ENCODE assay signal across 8 cellular contexts in the genomic region with DNA sequence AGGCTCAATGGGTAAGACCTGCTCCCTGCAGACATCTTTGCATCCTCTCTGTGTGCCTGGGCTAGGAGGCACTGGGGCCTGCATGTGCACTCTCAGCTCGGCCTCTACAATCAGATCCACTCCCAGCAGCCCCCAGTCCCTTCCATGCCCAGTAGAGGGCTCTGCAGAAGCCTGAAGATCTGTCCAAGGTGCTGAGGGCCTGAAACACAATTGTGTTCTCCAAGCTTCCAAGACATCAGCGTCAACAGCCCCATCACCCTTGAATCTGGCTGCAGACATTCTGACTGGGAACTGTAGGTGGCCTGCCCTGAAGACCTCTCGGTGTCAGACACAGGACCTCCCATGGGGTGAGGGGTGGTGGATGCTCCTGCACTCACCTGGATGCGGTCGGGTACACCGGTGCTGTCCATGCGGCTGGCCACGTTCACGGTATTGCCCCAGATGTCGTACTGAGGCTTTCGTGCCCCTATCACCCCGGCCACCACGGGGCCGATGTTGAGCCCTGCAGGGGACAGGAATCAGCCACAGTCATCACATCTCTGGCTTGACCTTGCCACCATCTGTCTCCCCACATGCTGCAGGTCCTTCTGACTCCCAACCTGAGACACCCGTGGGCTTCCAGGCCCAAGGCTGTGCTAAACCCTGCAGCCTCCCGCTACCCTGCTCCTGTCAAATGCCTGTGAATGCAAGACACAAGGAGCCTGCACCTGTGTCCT.
DNase-seq lines count a peak whose midpoint lies in the region; ATAC-seq, FAIRE-seq and TF ChIP-seq lines count a peak whose summit lies in the region.

No MANE protein-coding gene starts in this region.

- CTCF ChIA-PET in WTC11 (lab: Charles Lee), result interaction anchor here (0.6 to 3.1 kb wide), 38 partner anchors 9 to 355 kb away, joined by 3 to 27 read pairs (median 4); a partner anchor contains a TSS

- H3K27ac Mint-ChIP-seq in WTC11 (no peak overlapping the region), osteocyte (ENCODE audit: unreplicated experiment) (no peak overlapping the region)

- ATAC-seq in WTC11, result peak; percentile 92

- H3K9me3 Mint-ChIP-seq in WTC11 (no peaks in the 10 kb centered on the region), osteocyte (ENCODE audit: unreplicated experiment) (no peaks in the 10 kb centered on the region)

- POLR2A ChIA-PET in WTC11 (lab: Charles Lee), result no interaction called here

- DNase-seq in Ammon's horn (ENCODE audit: low spot score), result peak; percentile 38
- DNase-seq in GM12891 (ENCODE audit: insufficient read length, low spot score), result peak; percentile 85
- DNase-seq in Kasumi-1 (lab: John Stamatoyannopoulos, UW), result peak; percentile 74 to 80
- DNase-seq in WTC11 (ENCODE audit: low spot score), result peak; percentile 82
- peak; percentile 66 for DNase-seq in fibroblast of peridontal ligament (ENCODE audit: extremely low read depth)
- DNase-seq in osteocyte (ENCODE audit: extremely low spot score, unreplicated experiment), result peak; percentile 88
- no peak for DNase-seq in DMS79 treated with DMSO at 0.1 percent for 48 hours (lab: John Stamatoyannopoulos, UW)
- no peak for DNase-seq in middle frontal gyrus (ENCODE audit: extremely low spot score, low spot score)

- H3K4me3 Mint-ChIP-seq in WTC11 (no peak overlapping the region), osteocyte (ENCODE audit: unreplicated experiment) (no peak overlapping the region)

- H3K27me3 Mint-ChIP-seq in WTC11 (ENCODE audit: low read depth), result no peaks in the 10 kb centered on the region
- no peaks in the 10 kb centered on the region for H3K27me3 Mint-ChIP-seq in osteocyte (ENCODE audit: unreplicated experiment)

- FAIRE-seq in GM12891 (lab: Jason Lieb, UNC), result no peak

- peaks cover 44% of the 10 kb centered on the region for H3K36me3 Mint-ChIP-seq in WTC11
- H3K36me3 Mint-ChIP-seq in osteocyte (ENCODE audit: unreplicated experiment), result peaks cover 8% of the 10 kb centered on the region

- H3K4me1 Mint-ChIP-seq in WTC11 (no peaks in the 10 kb centered on the region), osteocyte (ENCODE audit: unreplicated experiment) (no peaks in the 10 kb centered on the region)

- peak; percentile 72 for TF ChIP-seq CTCF in WTC11 (IDR thresholded peaks at IDR 0.05)
- peak; percentile 80 for TF ChIP-seq CTCF in osteocyte (IDR thresholded peaks at IDR 0.05)

- TF ChIP-seq POLR2A in GM12891 (IDR thresholded peaks at IDR 0.05; ENCODE audit: low read depth, low read length), result no peak

TF ChIP-seq in GM12891, 5 proteins besides CTCF, POLR2A, EP300 and RAD21:
- TF ChIP-seq SPI1 (IDR thresholded peaks at IDR 0.05; ENCODE audit: low read depth, low read length) (no peak), PAX5 (IDR thresholded peaks at IDR 0.05; ENCODE audit: insufficient read depth, low read length, severe bottlenecking) (no peak), POLR2AphosphoS5 (IDR thresholded peaks at IDR 0.05; ENCODE audit: low read depth, low read length) (no peak), TAF1 (IDR thresholded peaks at IDR 0.05; ENCODE audit: low read depth, low read length) (no peak), POU2F2 (IDR thresholded peaks at IDR 0.05; ENCODE audit: low read depth, low read length) (no peak)
TF ChIP-seq in GM12891: peak in this region for 0.

TF ChIP-seq in WTC11, 78 proteins besides CTCF, POLR2A, EP300 and RAD21 (continues in another document):
- TF ChIP-seq, protein P1, sequence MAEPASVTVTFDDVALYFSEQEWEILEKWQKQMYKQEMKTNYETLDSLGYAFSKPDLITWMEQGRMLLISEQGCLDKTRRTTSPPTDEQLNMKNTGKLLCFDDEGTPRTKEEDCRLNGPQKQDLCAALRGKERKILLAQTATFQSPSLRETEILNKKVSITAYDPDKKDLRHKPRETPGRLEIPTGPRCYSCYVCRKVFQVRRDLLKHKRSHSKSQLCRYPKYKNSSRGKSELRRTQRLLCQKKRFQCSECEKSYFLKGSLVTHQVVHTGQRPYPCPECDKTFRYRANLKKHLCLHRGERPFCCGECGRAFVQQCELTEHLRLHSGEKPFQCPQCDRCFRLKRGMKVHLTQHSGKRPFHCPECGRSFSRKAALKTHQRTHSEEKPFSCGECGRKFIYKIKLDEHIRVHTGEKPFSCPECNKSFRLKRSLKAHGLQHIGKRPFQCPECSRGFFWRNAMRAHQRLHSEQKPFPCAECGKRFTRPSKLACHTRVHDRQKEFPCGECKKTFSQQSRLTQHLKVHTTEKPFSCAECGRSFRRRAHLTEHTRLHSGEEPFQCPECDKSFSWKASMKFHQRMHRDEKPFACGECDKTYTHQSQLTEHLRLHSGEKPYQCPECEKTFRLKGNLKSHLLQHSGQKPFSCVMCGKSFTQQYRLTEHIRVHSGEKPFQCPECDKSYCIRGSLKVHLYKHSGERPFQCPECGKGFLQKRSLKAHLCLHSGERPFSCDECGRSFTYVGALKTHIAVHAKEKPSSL (CRISPR knock-in tag; conservative IDR thresholded peaks at IDR 0.05), result no peak
- TF ChIP-seq ATF1 (CRISPR knock-in tag; IDR thresholded peaks at IDR 0.05), result 0 out of 2 replicates have a peak, but pooled peaks have one; percentile 53
- TF ChIP-seq TEAD1 (CRISPR knock-in tag; IDR thresholded peaks at IDR 0.05), result peak; percentile 83; the same call in 1 of the 2 replicates
- TF ChIP-seq, protein P2, sequence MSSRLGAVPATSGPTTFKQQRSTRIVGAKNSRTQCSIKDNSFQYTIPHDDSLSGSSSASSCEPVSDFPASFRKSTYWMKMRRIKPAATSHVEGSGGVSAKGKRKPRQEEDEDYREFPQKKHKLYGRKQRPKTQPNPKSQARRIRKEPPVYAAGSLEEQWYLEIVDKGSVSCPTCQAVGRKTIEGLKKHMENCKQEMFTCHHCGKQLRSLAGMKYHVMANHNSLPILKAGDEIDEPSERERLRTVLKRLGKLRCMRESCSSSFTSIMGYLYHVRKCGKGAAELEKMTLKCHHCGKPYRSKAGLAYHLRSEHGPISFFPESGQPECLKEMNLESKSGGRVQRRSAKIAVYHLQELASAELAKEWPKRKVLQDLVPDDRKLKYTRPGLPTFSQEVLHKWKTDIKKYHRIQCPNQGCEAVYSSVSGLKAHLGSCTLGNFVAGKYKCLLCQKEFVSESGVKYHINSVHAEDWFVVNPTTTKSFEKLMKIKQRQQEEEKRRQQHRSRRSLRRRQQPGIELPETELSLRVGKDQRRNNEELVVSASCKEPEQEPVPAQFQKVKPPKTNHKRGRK (CRISPR knock-in tag; IDR thresholded peaks at IDR 0.05; ENCODE audit: borderline replicate concordance), result no peak
- TF ChIP-seq JUN (CRISPR knock-in tag; IDR thresholded peaks at IDR 0.05), result peak; percentile 53; the same call in 1 of the 2 replicates
- TF ChIP-seq, protein P3, sequence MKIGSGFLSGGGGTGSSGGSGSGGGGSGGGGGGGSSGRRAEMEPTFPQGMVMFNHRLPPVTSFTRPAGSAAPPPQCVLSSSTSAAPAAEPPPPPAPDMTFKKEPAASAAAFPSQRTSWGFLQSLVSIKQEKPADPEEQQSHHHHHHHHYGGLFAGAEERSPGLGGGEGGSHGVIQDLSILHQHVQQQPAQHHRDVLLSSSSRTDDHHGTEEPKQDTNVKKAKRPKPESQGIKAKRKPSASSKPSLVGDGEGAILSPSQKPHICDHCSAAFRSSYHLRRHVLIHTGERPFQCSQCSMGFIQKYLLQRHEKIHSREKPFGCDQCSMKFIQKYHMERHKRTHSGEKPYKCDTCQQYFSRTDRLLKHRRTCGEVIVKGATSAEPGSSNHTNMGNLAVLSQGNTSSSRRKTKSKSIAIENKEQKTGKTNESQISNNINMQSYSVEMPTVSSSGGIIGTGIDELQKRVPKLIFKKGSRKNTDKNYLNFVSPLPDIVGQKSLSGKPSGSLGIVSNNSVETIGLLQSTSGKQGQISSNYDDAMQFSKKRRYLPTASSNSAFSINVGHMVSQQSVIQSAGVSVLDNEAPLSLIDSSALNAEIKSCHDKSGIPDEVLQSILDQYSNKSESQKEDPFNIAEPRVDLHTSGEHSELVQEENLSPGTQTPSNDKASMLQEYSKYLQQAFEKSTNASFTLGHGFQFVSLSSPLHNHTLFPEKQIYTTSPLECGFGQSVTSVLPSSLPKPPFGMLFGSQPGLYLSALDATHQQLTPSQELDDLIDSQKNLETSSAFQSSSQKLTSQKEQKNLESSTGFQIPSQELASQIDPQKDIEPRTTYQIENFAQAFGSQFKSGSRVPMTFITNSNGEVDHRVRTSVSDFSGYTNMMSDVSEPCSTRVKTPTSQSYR (CRISPR knock-in tag; IDR thresholded peaks at IDR 0.05), result peak; percentile 18; the same call in 1 of the 2 replicates
- no peak for TF ChIP-seq NFATC4 (CRISPR knock-in tag; IDR thresholded peaks at IDR 0.05)
- TF ChIP-seq, protein P4, sequence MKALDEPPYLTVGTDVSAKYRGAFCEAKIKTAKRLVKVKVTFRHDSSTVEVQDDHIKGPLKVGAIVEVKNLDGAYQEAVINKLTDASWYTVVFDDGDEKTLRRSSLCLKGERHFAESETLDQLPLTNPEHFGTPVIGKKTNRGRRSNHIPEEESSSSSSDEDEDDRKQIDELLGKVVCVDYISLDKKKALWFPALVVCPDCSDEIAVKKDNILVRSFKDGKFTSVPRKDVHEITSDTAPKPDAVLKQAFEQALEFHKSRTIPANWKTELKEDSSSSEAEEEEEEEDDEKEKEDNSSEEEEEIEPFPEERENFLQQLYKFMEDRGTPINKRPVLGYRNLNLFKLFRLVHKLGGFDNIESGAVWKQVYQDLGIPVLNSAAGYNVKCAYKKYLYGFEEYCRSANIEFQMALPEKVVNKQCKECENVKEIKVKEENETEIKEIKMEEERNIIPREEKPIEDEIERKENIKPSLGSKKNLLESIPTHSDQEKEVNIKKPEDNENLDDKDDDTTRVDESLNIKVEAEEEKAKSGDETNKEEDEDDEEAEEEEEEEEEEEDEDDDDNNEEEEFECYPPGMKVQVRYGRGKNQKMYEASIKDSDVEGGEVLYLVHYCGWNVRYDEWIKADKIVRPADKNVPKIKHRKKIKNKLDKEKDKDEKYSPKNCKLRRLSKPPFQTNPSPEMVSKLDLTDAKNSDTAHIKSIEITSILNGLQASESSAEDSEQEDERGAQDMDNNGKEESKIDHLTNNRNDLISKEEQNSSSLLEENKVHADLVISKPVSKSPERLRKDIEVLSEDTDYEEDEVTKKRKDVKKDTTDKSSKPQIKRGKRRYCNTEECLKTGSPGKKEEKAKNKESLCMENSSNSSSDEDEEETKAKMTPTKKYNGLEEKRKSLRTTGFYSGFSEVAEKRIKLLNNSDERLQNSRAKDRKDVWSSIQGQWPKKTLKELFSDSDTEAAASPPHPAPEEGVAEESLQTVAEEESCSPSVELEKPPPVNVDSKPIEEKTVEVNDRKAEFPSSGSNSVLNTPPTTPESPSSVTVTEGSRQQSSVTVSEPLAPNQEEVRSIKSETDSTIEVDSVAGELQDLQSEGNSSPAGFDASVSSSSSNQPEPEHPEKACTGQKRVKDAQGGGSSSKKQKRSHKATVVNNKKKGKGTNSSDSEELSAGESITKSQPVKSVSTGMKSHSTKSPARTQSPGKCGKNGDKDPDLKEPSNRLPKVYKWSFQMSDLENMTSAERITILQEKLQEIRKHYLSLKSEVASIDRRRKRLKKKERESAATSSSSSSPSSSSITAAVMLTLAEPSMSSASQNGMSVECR (CRISPR knock-in tag; IDR thresholded peaks at IDR 0.05; ENCODE audit: borderline replicate concordance), result peak; percentile 95
- TF ChIP-seq TCF7 (CRISPR knock-in tag; IDR thresholded peaks at IDR 0.05; ENCODE audit: low read depth), result no peak
- TF ChIP-seq GTF2I (CRISPR knock-in tag; conservative IDR thresholded peaks at IDR 0.05), result no peak
- no peak for TF ChIP-seq IRF2 (CRISPR knock-in tag; IDR thresholded peaks at IDR 0.05; ENCODE audit: borderline replicate concordance, low read depth)

Comparison
In these comparisons a context has a peak if more than half of its experiments do, and no peak if none do; other contexts are left out.
1. DNase-seq: peak in Ammon's horn (single experiment), GM12891 (single experiment), Kasumi-1 (2 of 2), WTC11 (single experiment), fibroblast of peridontal ligament (single experiment) and osteocyte (single experiment); none in DMS79 treated with DMSO at 0.1 percent for 48 hours (single experiment) and middle frontal gyrus (single experiment).